Comparison of ENCODE assay signal across 19 cellular contexts in the genomic region with DNA sequence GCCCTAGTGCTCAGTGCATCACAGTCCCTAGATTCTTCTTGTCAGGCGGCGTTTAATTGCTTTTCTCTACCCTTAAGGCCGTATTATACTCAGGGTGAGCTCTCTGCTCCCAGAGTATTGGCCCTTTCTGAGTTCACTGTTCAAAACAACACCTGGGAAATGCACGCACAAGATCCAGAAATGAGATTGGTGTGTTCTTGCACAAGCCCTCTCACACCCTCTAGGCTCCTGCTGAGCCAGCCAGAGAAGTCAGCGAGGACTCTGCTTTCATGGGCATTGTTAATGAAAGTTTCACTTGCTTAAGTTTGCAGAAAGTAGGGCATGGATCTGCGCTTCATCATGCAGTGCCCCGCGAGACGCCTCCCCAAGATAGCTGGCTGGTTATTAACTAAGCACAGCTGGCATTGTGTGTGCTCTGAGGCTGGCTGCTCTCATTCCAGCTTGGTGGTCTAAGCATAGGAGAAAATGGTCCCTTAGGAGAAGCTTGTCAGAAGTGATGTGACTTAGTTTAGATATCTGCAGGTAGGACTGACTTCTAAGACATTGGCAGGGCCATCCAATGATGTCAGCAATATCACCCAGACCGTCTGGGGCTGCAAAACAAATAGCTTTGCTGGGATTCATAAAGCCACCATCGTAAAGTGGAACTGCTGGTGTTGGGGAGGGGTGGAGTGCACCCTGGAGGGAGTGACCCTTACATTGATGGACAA. TPM values are rescaled to one million over a fixed set of nuclear protein-coding genes. Genes with fewer than 3 reads are reported as not detected.
A peak's percentile ranks its signal among the peaks of the same experiment; 100 is the strongest.
DNase-seq lines count a peak whose midpoint lies in the region; ATAC-seq, FAIRE-seq and TF ChIP-seq lines count a peak whose summit lies in the region.
"Had no signal": no experiment of that assay in that cellular context is flagged by ENCODE, and none has a peak within 500 bp of the region (broad histone marks: within the 10 kb centered on the region; RNA-seq: fewer than 3 reads in every experiment).

No MANE protein-coding gene starts in this region.

- peak overlapping the region in 4 of 6 donors; percentile 7 to 90 (median 12) for H3K27ac Mint-ChIP-seq in immature natural killer cell
- no peak overlapping the region for H3K27ac Mint-ChIP-seq in WTC11
- H3K27ac Mint-ChIP-seq: CD4-positive, alpha-beta T cell; GM23338 had no signal

- H3K4me1 ChIP-seq in osteoblast (ENCODE audit: insufficient read depth, low read length) = peaks cover 14% of the 10 kb centered on the region

- no peaks in the 10 kb centered on the region for H3K79me2 ChIP-seq in osteoblast (ENCODE audit: insufficient read depth, low read length)

- peak; percentile 59 for DNase-seq in NCI-H2171 (lab: John Stamatoyannopoulos, UW)
- no peak for DNase-seq in immature natural killer cell
- DNase-seq in osteoblast (ENCODE audit: insufficient read length, low spot score, missing footprints) = peak; percentile 54
- no peak for DNase-seq in urothelium cell line (ENCODE audit: low spot score)
- DNase-seq in WTC11 (ENCODE audit: low spot score) = no peak
- no peak for DNase-seq in activated CD4-positive, CD25-positive, alpha-beta regulatory T cell (lab: John Stamatoyannopoulos, UW)
- DNase-seq: ACHN; AML-193; CD4-positive, alpha-beta T cell; EL; NCI-H1105; NCI-H2081; NCI-H748 treated with DMSO at 0.1 percent for 48 hours had no signal

- H3K36me3 ChIP-seq in osteoblast (ENCODE audit: insufficient read depth, low read length) = no peaks in the 10 kb centered on the region

- H3K4me2 ChIP-seq in osteoblast (ENCODE audit: insufficient read depth, low read length) = no peak overlapping the region
- H3K4me2 ChIP-seq: GM23338 had no signal

- peaks cover 0 to 17% (median 8%) of the 10 kb centered on the region in 3 donors for H3K27me3 Mint-ChIP-seq in immature natural killer cell (ENCODE audit: low read depth in 3 of 3)
- peaks cover 3% of the 10 kb centered on the region; the same call in 1 of the 2 replicates for H3K27me3 Mint-ChIP-seq in WTC11 (ENCODE audit: low read depth)
- H3K27me3 Mint-ChIP-seq: CD4-positive, alpha-beta T cell had no signal

- CTCF ChIA-PET in WTC11 (lab: Charles Lee) = interaction anchor here (1.0 kb wide), 1 partner anchor 28 kb away, joined by 3 read pairs; the partner anchor contains the start of gene CRACR2A

- H3K4me3 ChIP-seq in osteoblast (ENCODE audit: insufficient read depth, low read length) = no peak overlapping the region
- H3K4me3 ChIP-seq: GM12878, GM23338, K562 had no signal

- TF ChIP-seq CTCF in osteoblast (IDR thresholded peaks at IDR 0.05; ENCODE audit: extremely low read depth, low read depth, low read length) = no peak
- TF ChIP-seq CTCF in WTC11 (IDR thresholded peaks at IDR 0.05) = no peak

- no peak overlapping the region for H2AFZ ChIP-seq in osteoblast (ENCODE audit: low read length)
- H2AFZ ChIP-seq: GM23338 had no signal

- no peak overlapping the region for H3K27ac ChIP-seq in osteoblast (ENCODE audit: low read depth, low read length)

- H3K9me3 Mint-ChIP-seq in immature natural killer cell (no peaks in the 10 kb centered on the region), WTC11 (peaks cover 42% of the 10 kb centered on the region)

- peak; percentile 37 for FAIRE-seq in urothelium cell line (lab: Jason Lieb, UNC)
- FAIRE-seq: GM12878, GM19239, K562, RCC 7860 had no signal

- H4K20me1 ChIP-seq in osteoblast (ENCODE audit: insufficient read depth, low read length) = peaks cover 3% of the 10 kb centered on the region

- H3K36me3 Mint-ChIP-seq in immature natural killer cell = peaks cover 14 to 37% (median 34%) of the 10 kb centered on the region in 3 donors
- H3K36me3 Mint-ChIP-seq in WTC11 = peaks cover 23% of the 10 kb centered on the region

- H3K4me3 Mint-ChIP-seq in immature natural killer cell = no peak overlapping the region
- no peak overlapping the region for H3K4me3 Mint-ChIP-seq in WTC11
- H3K4me3 Mint-ChIP-seq: CD4-positive, alpha-beta T cell; GM23338 had no signal

- no peaks in the 10 kb centered on the region for H3K9me3 ChIP-seq in osteoblast (ENCODE audit: low read depth, low read length)

- H3K4me1 Mint-ChIP-seq in immature natural killer cell (peaks cover 49% of the 10 kb centered on the region in 2 donors), WTC11 (peaks cover 21% of the 10 kb centered on the region)

- H3K27me3 ChIP-seq in osteoblast (ENCODE audit: insufficient read depth, low read length) = no peaks in the 10 kb centered on the region

- no peak for ATAC-seq in WTC11
- ATAC-seq in HG03520 (IDR thresholded peaks at IDR 0.05; ENCODE audit: unreplicated experiment) = no peak
- ATAC-seq: GM12878, GM23338, K562 had no signal

- POLR2A ChIA-PET in WTC11 (lab: Charles Lee) = no interaction called here

TF ChIP-seq in WTC11, 78 proteins besides CTCF, POLR2A, EP300 and RAD21 (continues in another document):
- TF ChIP-seq E2F4 (CRISPR knock-in tag; IDR thresholded peaks at IDR 0.05; ENCODE audit: borderline replicate concordance, low read depth) = no peak
- TF ChIP-seq ZSCAN18 (CRISPR knock-in tag; IDR thresholded peaks at IDR 0.05) = no peak
- TF ChIP-seq CBFB (CRISPR knock-in tag; IDR thresholded peaks at IDR 0.05; ENCODE audit: low read depth) = no peak
- TF ChIP-seq, protein P1, sequence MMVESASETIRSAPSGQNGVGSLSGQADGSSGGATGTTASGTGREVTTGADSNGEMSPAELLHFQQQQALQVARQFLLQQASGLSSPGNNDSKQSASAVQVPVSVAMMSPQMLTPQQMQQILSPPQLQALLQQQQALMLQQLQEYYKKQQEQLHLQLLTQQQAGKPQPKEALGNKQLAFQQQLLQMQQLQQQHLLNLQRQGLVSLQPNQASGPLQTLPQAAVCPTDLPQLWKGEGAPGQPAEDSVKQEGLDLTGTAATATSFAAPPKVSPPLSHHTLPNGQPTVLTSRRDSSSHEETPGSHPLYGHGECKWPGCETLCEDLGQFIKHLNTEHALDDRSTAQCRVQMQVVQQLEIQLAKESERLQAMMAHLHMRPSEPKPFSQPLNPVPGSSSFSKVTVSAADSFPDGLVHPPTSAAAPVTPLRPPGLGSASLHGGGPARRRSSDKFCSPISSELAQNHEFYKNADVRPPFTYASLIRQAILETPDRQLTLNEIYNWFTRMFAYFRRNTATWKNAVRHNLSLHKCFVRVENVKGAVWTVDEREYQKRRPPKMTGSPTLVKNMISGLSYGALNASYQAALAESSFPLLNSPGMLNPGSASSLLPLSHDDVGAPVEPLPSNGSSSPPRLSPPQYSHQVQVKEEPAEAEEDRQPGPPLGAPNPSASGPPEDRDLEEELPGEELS (CRISPR knock-in tag; IDR thresholded peaks at IDR 0.05) = no peak
- no peak for TF ChIP-seq ZNF532 (CRISPR knock-in tag; IDR thresholded peaks at IDR 0.05; ENCODE audit: borderline replicate concordance)

RNA-seq across cellular contexts. Expression of gene CRACR2A, which starts 28.7 kb away (rescaled TPM):
- polyA plus RNA-seq in immature natural killer cell = 10 to 100 TPM in 2 of 3 donors, 1 to 10 TPM in 1; 4.0 to 33.9 (median 16.5) TPM
- total RNA-seq in osteoblast = 13.8 and 16.3 TPM in 2 replicates
- 2.4 to 2.6 TPM (median 2.5 TPM) in 3 replicates for total RNA-seq in WTC11 (2021)

Comparison
In these comparisons a context has a peak if more than half of its experiments do, and no peak if none do; other contexts are left out.
1. DNase-seq: peak in NCI-H2171 (single experiment) and osteoblast (single experiment); none in immature natural killer cell (0 of 3), urothelium cell line (single experiment), WTC11 (single experiment) and activated CD4-positive, CD25-positive, alpha-beta regulatory T cell (0 of 4).